In the genomic region with DNA sequence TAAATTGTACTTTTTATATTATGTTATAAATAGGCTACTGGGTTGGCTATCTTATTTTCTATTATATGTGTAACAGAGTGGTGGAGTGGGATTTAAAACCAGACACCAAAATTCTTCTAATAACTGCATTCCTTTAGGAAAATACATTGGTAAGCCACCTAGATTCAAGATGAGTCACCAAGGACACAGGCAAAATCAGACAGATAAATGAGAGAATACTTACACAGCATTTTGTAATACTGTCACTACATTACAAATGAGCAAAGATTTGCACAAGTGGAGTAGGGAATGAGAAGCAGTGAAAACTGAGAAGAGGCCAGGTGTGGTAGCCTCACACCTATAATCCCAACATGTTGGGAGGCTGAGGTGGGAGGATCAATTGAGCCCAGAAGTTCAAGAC, we compare ENCODE assay signal across 14 cellular contexts. TPM values are rescaled to one million over a fixed set of nuclear protein-coding genes. Genes with fewer than 3 reads are reported as not detected.
"Had no signal": no experiment of that assay in that cellular context is flagged by ENCODE, and none has a peak within 500 bp of the region (broad histone marks: within the 10 kb centered on the region; RNA-seq: fewer than 3 reads in every experiment).

No MANE protein-coding gene starts in this region.

- H3K4me3 ChIP-seq: body of pancreas, heart left ventricle, neural progenitor cell, right atrium auricular region, stomach, thoracic aorta had no signal

- H3K9me3 ChIP-seq: body of pancreas, heart left ventricle, right atrium auricular region, stomach, thoracic aorta had no signal

- H3K4me1 ChIP-seq: body of pancreas, neural progenitor cell had no signal

- H3K9ac ChIP-seq: neural progenitor cell had no signal

- H3K4me2 ChIP-seq: neural progenitor cell had no signal

- H3K27me3 ChIP-seq: body of pancreas, heart left ventricle, neural progenitor cell, right atrium auricular region, stomach had no signal

- H3K27ac ChIP-seq: body of pancreas, heart left ventricle, neural progenitor cell, right atrium auricular region, stomach, thoracic aorta, VCaP had no signal

- DNase-seq: activated CD4-positive, alpha-beta memory T cell treated with anti-CD3 and anti-CD28 coated beads for 36 hours; activated naive CD4-positive, alpha-beta T cell treated with Interleukin-2 at 50 U/mL for 16 hours; activated naive CD8-positive, alpha-beta T cell treated with anti-CD3 and anti-CD28 coated beads, Interleukin-2, amount 50 U/mL, for 24 hours; body of pancreas; endodermal cell; heart left ventricle; left ventricle myocardium superior; small intestine; stomach; T-helper 1 cell had no signal

- H3K36me3 ChIP-seq: heart left ventricle, neural progenitor cell, right atrium auricular region, stomach, thoracic aorta had no signal

- H2AFZ ChIP-seq: neural progenitor cell had no signal

RNA-seq across cellular contexts. Expression of gene CCDC169, which starts 54.7 kb away (rescaled TPM):
- total RNA-seq: thoracic aorta had no signal
